Comparison of ENCODE assay signal across 9 cellular contexts in the genomic region with DNA sequence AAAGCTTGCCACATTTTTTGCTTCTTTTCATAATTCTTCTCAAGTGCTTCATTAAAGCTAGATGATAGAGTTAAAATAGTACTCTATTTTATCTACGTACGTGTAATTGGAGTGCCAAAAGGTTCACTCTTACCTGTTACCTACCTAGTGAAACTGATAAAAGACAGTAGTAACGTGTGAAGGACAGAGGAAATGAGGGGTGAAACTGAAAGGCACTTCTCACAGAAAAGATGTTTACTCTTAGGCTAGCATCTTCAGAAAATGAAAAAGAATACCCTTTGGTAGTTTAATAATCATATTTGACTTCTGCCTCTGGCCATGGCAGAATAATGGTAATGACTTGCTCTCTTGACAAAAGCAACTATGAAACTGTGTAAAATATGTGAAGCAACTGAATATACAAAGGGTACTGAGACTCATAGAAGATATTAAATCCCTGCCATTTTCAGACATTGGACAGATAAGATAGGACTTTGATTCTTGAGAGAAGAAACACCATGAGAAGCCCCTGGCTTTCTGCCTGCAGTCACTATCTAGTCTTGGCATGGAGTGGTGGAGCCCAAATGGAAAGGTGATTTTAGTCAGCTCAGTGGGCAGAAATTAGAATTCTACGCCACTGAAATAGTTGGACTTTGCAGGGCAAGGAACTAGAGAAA. TPM values are rescaled to one million over a fixed set of nuclear protein-coding genes. Genes with fewer than 3 reads are reported as not detected.
DNase-seq lines count a peak whose midpoint lies in the region; ATAC-seq and TF ChIP-seq lines count a peak whose summit lies in the region.
"Had no signal": no experiment of that assay in that cellular context is flagged by ENCODE, and none has a peak within 500 bp of the region (broad histone marks: within the 10 kb centered on the region; RNA-seq: fewer than 3 reads in every experiment).

No MANE protein-coding gene starts in this region.

- no peaks in the 10 kb centered on the region for H3K27me3 ChIP-seq in upper lobe of left lung

- H3K27ac ChIP-seq in VCaP (peak overlapping the region; percentile 83), upper lobe of left lung (no peak overlapping the region)

- H3K9me3 Mint-ChIP-seq in stimulated activated naive CD8-positive, alpha-beta T cell treated with anti-CD3 and anti-CD28 coated beads, Interleukin-15, Interleukin-2, amounts not matched to agents 100 ng/mL and 50 ng/mL, for 24 hours: no peaks in the 10 kb centered on the region

- no peak for TF ChIP-seq POLR2A in upper lobe of left lung (IDR thresholded peaks at IDR 0.05)

- no peaks in the 10 kb centered on the region for H3K9me3 ChIP-seq in upper lobe of left lung

- H3K4me3 ChIP-seq in foreskin fibroblast (ENCODE audit: low read depth in 1 of 2, low read length in 2 of 2) (no peak overlapping the region), upper lobe of left lung (no peak overlapping the region)

- H3K4me1 Mint-ChIP-seq in stimulated activated naive CD8-positive, alpha-beta T cell treated with anti-CD3 and anti-CD28 coated beads, Interleukin-15, Interleukin-2, amounts not matched to agents 100 ng/mL and 50 ng/mL, for 24 hours (ENCODE audit: low read depth): peaks cover 96% of the 10 kb centered on the region

- 84 to 85% methylated on average over 4 of the region's 4 CpGs for WGBS in upper lobe of left lung, 2 donors

- H3K4me1 ChIP-seq in upper lobe of left lung: peaks cover 0 to 4% (median 2%) of the 10 kb centered on the region in 4 donors

- no peak for DNase-seq in stimulated activated naive CD8-positive, alpha-beta T cell treated with anti-CD3 and anti-CD28 coated beads, Interleukin-15, Interleukin-2, amounts not matched to agents 100 U/mL and 50 U/mL, for 24 hours
- DNase-seq in foreskin fibroblast (no peak), NOMO-1 treated with DMSO at 0.1 percent for 48 hours (lab: John Stamatoyannopoulos, UW; ENCODE audit: unreplicated experiment) (no peak), upper lobe of left lung (no peak)
- DNase-seq in stimulated activated naive CD4-positive, alpha-beta T cell treated with Interleukin-2 at 50 U/mL for 16 hours (lab: John Stamatoyannopoulos, UW): no peak
- DNase-seq: caudate nucleus had no signal

- TF ChIP-seq CTCF in VCaP (conservative IDR thresholded peaks at IDR 0.05) (no peak), foreskin fibroblast (IDR thresholded peaks at IDR 0.05; ENCODE audit: low read depth, low read length) (no peak), upper lobe of left lung (IDR thresholded peaks at IDR 0.05) (no peak)

- H3K36me3 ChIP-seq in upper lobe of left lung: no peaks in the 10 kb centered on the region

- H3K36me3 Mint-ChIP-seq in stimulated activated naive CD8-positive, alpha-beta T cell treated with anti-CD3 and anti-CD28 coated beads, Interleukin-15, Interleukin-2, amounts not matched to agents 100 ng/mL and 50 ng/mL, for 24 hours (ENCODE audit: low read depth): peaks cover 7% of the 10 kb centered on the region

- H3K27me3 Mint-ChIP-seq in stimulated activated naive CD8-positive, alpha-beta T cell treated with anti-CD3 and anti-CD28 coated beads, Interleukin-15, Interleukin-2, amounts not matched to agents 100 ng/mL and 50 ng/mL, for 24 hours: no peaks in the 10 kb centered on the region

- H3K4me3 Mint-ChIP-seq in stimulated activated naive CD8-positive, alpha-beta T cell treated with anti-CD3 and anti-CD28 coated beads, Interleukin-15, Interleukin-2, amounts not matched to agents 100 ng/mL and 50 ng/mL, for 24 hours: peak overlapping the region; percentile 76

- no peak for ATAC-seq in stimulated activated naive CD8-positive, alpha-beta T cell treated with anti-CD3 and anti-CD28 coated beads, Interleukin-15, Interleukin-2, amounts not matched to agents 100 U/mL and 50 U/mL, for 24 hours
- peak; percentile 75 for ATAC-seq in HG02870 (IDR thresholded peaks at IDR 0.05; ENCODE audit: unreplicated experiment)
- ATAC-seq in upper lobe of left lung (ENCODE audit: low FRiP score in 2 of 2): no peak

- TF ChIP-seq EP300 in upper lobe of left lung (IDR thresholded peaks at IDR 0.05): no peak

- H3K27ac Mint-ChIP-seq in stimulated activated naive CD8-positive, alpha-beta T cell treated with anti-CD3 and anti-CD28 coated beads, Interleukin-15, Interleukin-2, amounts not matched to agents 100 ng/mL and 50 ng/mL, for 24 hours: peak overlapping the region; percentile 95

RNA-seq across cellular contexts. Expression of a gene that starts 6.3 kb away (rescaled TPM):
- 100 to 1,000 TPM in 5 of 6 donors, 10 to 100 TPM in 1; 69.6 to 222 (median 140) TPM for total RNA-seq in upper lobe of left lung
